Comparison of ENCODE assay signal across 18 cellular contexts in genomic region chr11:36044636-36045035, GRCh38.
"Had no signal": no experiment of that assay in that cellular context is flagged by ENCODE, and none has a peak within 500 bp of the region (broad histone marks: within the 10 kb centered on the region; RNA-seq: fewer than 3 reads in every experiment).

No MANE protein-coding gene starts in this region.

- H3K4me3 Mint-ChIP-seq: activated B cell treated with CpG ODN at 0.5 μM for 24 hours; activated CD4-positive, alpha-beta memory T cell treated with anti-CD3 and anti-CD28 coated beads for 36 hours; activated naive CD8-positive, alpha-beta T cell treated with anti-CD3 and anti-CD28 coated beads, Interleukin-2, amount 10 ng/mL, durations not matched to agents 7 days and 5 days; T-cell had no signal

- ATAC-seq: left cardiac atrium, psoas muscle, right cardiac atrium, T-cell, upper lobe of right lung had no signal

- H3K27ac Mint-ChIP-seq: activated B cell treated with CpG ODN at 0.5 μM for 24 hours; activated CD4-positive, alpha-beta memory T cell treated with anti-CD3 and anti-CD28 coated beads for 36 hours; activated naive CD8-positive, alpha-beta T cell treated with anti-CD3 and anti-CD28 coated beads, Interleukin-2, amount 10 ng/mL, durations not matched to agents 7 days and 5 days; T-cell had no signal

- DNase-seq: activated B cell treated with CpG ODN at 0.5 μM for 24 hours; activated CD4-positive, alpha-beta memory T cell treated with anti-CD3 and anti-CD28 coated beads for 36 hours; activated CD4-positive, alpha-beta T cell treated with anti-CD3 and anti-CD28 coated beads for 4 hours; activated naive CD8-positive, alpha-beta T cell treated with anti-CD3 and anti-CD28 coated beads, Interleukin-2, amount 10 ng/mL, durations not matched to agents 7 days and 5 days; activated T-cell treated with anti-CD3 and anti-CD28 coated beads for 4 hours; amygdala; dermis blood vessel endothelial cell; effector memory CD4-positive, alpha-beta T cell; hippocampal formation; left cardiac atrium; mesendoderm; psoas muscle; right cardiac atrium; stimulated activated CD4-positive, alpha-beta T cell treated with anti-CD3 and anti-CD28 coated beads, Interleukin-15, amount 100 ng/mL, for 24 hours; stimulated activated CD4-positive, alpha-beta T cell treated with anti-CD3 and anti-CD28 coated beads, Interleukin-2, amount 100 ng/mL, for 48 hours; T-cell; testis; upper lobe of right lung had no signal

- H3K4me1 Mint-ChIP-seq: activated B cell treated with CpG ODN at 0.5 μM for 24 hours; activated naive CD8-positive, alpha-beta T cell treated with anti-CD3 and anti-CD28 coated beads, Interleukin-2, amount 10 ng/mL, durations not matched to agents 7 days and 5 days; T-cell had no signal

- H3K36me3 Mint-ChIP-seq: activated CD4-positive, alpha-beta memory T cell treated with anti-CD3 and anti-CD28 coated beads for 36 hours; activated naive CD8-positive, alpha-beta T cell treated with anti-CD3 and anti-CD28 coated beads, Interleukin-2, amount 10 ng/mL, durations not matched to agents 7 days and 5 days; T-cell had no signal

- H3K9me3 Mint-ChIP-seq: activated naive CD8-positive, alpha-beta T cell treated with anti-CD3 and anti-CD28 coated beads, Interleukin-2, amount 10 ng/mL, durations not matched to agents 7 days and 5 days had no signal

- H3K27me3 Mint-ChIP-seq: activated CD4-positive, alpha-beta memory T cell treated with anti-CD3 and anti-CD28 coated beads for 36 hours had no signal
